19 cellular contexts compared by ENCODE assay signal in the genomic region with DNA sequence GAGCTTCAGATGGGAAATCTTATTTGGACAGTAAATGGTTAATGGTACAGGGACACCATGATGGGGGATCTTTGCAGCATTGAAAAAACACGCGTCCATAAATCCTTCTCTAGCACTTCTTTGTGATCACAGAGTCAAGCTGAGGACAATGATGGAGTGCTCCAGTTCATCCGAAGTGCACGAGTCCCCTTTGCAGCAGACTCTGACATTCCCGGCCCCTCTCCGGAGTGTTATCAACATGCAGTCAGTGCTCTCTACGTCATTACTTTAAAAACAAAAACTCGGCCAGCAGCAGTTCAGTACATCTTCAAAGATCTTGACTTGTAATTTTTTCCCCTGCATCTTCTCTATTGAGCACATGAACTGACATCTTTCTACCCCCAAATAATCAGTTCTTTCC.
DNase-seq lines count a peak whose midpoint lies in the region; ATAC-seq, FAIRE-seq and TF ChIP-seq lines count a peak whose summit lies in the region.
"Had no signal": no experiment of that assay in that cellular context is flagged by ENCODE, and none has a peak within 500 bp of the region (broad histone marks: within the 10 kb centered on the region; RNA-seq: fewer than 3 reads in every experiment).

No MANE protein-coding gene starts in this region.

- no peaks in the 10 kb centered on the region for H3K9me3 ChIP-seq in right atrium auricular region
- H3K9me3 ChIP-seq in pancreas = no peaks in the 10 kb centered on the region
- H3K9me3 ChIP-seq: vagina had no signal

- intact Hi-C loops in sciatic nerve (cut with DNase I) (no loop called here), pancreas (cut with DNase I) (no loop called here)

- H3K27me3 ChIP-seq in right atrium auricular region = no peaks in the 10 kb centered on the region
- H3K27me3 ChIP-seq in pancreas = no peaks in the 10 kb centered on the region
- H3K27me3 ChIP-seq: vagina had no signal

- no peaks in the 10 kb centered on the region for H3K36me3 ChIP-seq in right atrium auricular region
- H3K36me3 ChIP-seq in pancreas = no peaks in the 10 kb centered on the region
- H3K36me3 ChIP-seq: vagina had no signal

- no peak for FAIRE-seq in pancreas (lab: Jason Lieb, UNC)

- no peak overlapping the region for H3K4me3 ChIP-seq in right atrium auricular region
- H3K4me3 ChIP-seq in pancreas = no peak overlapping the region
- H3K4me3 ChIP-seq: vagina had no signal

- peaks cover 0 to 33% of the 10 kb centered on the region in 2 donors for H3K4me1 ChIP-seq in right atrium auricular region
- H3K4me1 ChIP-seq in pancreas = no peaks in the 10 kb centered on the region
- H3K4me1 ChIP-seq: vagina had no signal

- 62 to 65% methylated on average over 8 of the region's 8 CpGs for WGBS in pancreas, 2 donors

- peak; percentile 90 for ATAC-seq in sciatic nerve
- no peak for ATAC-seq in GM18868 (IDR thresholded peaks at IDR 0.05; ENCODE audit: unreplicated experiment)
- no peak for ATAC-seq in pancreas
- ATAC-seq: CD8-positive, alpha-beta T cell; esophagus mucosa; stimulated activated naive CD8-positive, alpha-beta T cell treated with anti-CD3 and anti-CD28 coated beads, Interleukin-15, Interleukin-2, amounts not matched to agents 100 U/mL and 50 U/mL, for 24 hours had no signal

- H3K27ac ChIP-seq in right atrium auricular region (peak overlapping the region; percentile 52 to 68), pancreas (no peak overlapping the region)
- H3K27ac ChIP-seq: vagina had no signal

- TF ChIP-seq CTCF in right atrium auricular region (IDR thresholded peaks at IDR 0.05) = no peak
- no peak for TF ChIP-seq CTCF in pancreas (IDR thresholded peaks at IDR 0.05)

- peak; percentile 15 for DNase-seq in NCI-H2227 treated with DMSO at 0.1 percent for 48 hours (lab: John Stamatoyannopoulos, UW)
- peak; percentile 40 for DNase-seq in ecto neural progenitor cell (ENCODE audit: low spot score)
- DNase-seq in right atrium auricular region (ENCODE audit: low spot score) = peak; percentile 82
- no peak for DNase-seq in sciatic nerve (ENCODE audit: low spot score)
- DNase-seq in pancreas = no peak
- no peak for DNase-seq in pons (ENCODE audit: low spot score)
- DNase-seq in COR-L47 (lab: John Stamatoyannopoulos, UW) = no peak
- DNase-seq: activated CD4-positive, alpha-beta T cell treated with anti-CD3 and anti-CD28 coated beads, Interleukin-2, amount 10 ng/mL, durations not matched to agents 7 days and 5 days; activated naive CD4-positive, alpha-beta T cell treated with anti-CD3 and anti-CD28 coated beads, Interleukin-2, amount 10 ng/mL, durations not matched to agents 7 days and 5 days; activated T-cell treated with anti-CD3 and anti-CD28 coated beads for 4 hours; CD8-positive, alpha-beta T cell; DMS79; islet precursor cell; NCI-H187; stimulated activated CD4-positive, alpha-beta T cell treated with anti-CD3 and anti-CD28 coated beads, Interleukin-1b, Interleukin-23, amount 100 ng/mL, for 48 hours; stimulated activated naive CD8-positive, alpha-beta T cell treated with anti-CD3 and anti-CD28 coated beads, Interleukin-15, Interleukin-2, amounts not matched to agents 100 U/mL and 50 U/mL, for 24 hours had no signal

Comparison
In these comparisons a context has a peak if more than half of its experiments do, and no peak if none do; other contexts are left out.
1. DNase-seq: peak in NCI-H2227 treated with DMSO at 0.1 percent for 48 hours (single experiment), ecto neural progenitor cell (single experiment) and right atrium auricular region (single experiment); none in sciatic nerve (single experiment), pancreas (0 of 6), pons (single experiment) and COR-L47 (single experiment).
2. H3K27ac ChIP-seq: peak in right atrium auricular region (2 of 2); none in pancreas (0 of 4).